2 cellular contexts compared by ENCODE assay signal in the genomic region with DNA sequence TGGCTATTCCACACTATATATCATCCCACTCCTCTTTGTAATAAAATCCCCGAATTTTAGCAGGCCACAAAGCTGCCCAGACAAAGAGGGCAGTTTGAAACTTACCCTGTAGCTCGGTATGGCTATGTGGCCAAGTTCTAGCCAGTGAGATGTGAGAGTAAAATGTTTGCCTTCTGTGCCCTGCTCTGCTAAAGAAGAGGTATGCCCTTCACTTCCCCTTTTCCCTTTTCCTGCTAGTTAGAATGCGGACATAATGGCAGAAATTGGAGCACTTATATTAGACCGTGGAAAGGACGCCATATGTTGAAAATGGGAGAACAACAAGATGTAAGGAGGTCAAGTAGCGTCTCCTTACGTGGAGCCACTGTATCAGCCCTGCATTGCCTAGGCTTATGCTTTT.
TF ChIP-seq lines count a peak whose summit lies in the region.

No MANE protein-coding gene starts in this region.

TF ChIP-seq in IMR-90, 13 proteins besides CTCF, POLR2A, EP300 and RAD21:
- TF ChIP-seq MAZ (IDR thresholded peaks at IDR 0.05; ENCODE audit: borderline replicate concordance, low read depth, low read length) (no peak), NFE2L2 (IDR thresholded peaks at IDR 0.05; ENCODE audit: low read depth, low read length) (no peak), SMC3 (IDR thresholded peaks at IDR 0.05; ENCODE audit: low read depth, low read length) (no peak), CHD1 (IDR thresholded peaks at IDR 0.05; ENCODE audit: low read depth, low read length) (no peak), BHLHE40 (IDR thresholded peaks at IDR 0.05; ENCODE audit: low read depth, low read length) (no peak)
TF ChIP-seq in IMR-90: peak in this region for 0.

TF ChIP-seq in K562, 482 proteins besides CTCF, POLR2A, EP300 and RAD21:
- TF ChIP-seq SMARCE1 (IDR thresholded peaks at IDR 0.05): no peak
- TF ChIP-seq SPI1 (IDR thresholded peaks at IDR 0.05; ENCODE audit: borderline replicate concordance, low read depth, low read length): peak; percentile 88
- TF ChIP-seq CHCHD3 (CRISPR knock-in tag; IDR thresholded peaks at IDR 0.05): no peak
- TF ChIP-seq SMARCA4 (IDR thresholded peaks at IDR 0.05): no peak
